Comparison of ENCODE assay signal across 27 cellular contexts in the genomic region with DNA sequence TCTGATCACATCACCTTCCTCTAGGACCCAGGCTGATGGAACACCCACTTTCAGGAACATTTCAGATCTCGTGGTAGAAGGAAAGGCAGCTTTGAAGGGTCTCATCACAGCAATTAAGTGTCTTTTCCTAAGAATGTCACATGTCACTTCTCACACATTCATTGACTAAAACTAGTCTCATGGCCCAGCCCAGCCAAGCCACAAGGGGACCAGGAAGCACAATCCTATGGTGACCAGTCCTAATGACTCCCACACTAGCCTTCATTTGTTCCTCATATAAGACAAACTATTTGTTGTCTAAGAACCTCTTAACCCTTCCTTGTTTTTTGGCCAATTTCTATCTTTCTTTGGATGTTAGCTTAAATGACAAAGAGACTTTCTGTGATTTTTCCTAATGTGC.
"Had no signal": no experiment of that assay in that cellular context is flagged by ENCODE, and none has a peak within 500 bp of the region (broad histone marks: within the 10 kb centered on the region; RNA-seq: fewer than 3 reads in every experiment).

No MANE protein-coding gene starts in this region.

- H3K9me3 ChIP-seq: adrenal gland, SK-N-SH had no signal

- H3K4me3 ChIP-seq: adrenal gland, MG63, SJCRH30 had no signal

- H3K36me3 ChIP-seq: adrenal gland, MG63, SJCRH30 had no signal

- ATAC-seq: activated CD8-positive, alpha-beta T cell treated with anti-CD3 and anti-CD28 coated beads, Interleukin-2, amount 10 ng/mL, durations not matched to agents 7 days and 5 days had no signal

- DNase-seq: activated CD4-positive, alpha-beta T cell treated with anti-CD3 and anti-CD28 coated beads for 48 hours; activated CD4-positive, alpha-beta T cell treated with anti-CD3 and anti-CD28 coated beads, Interleukin-2, amount 50 U/mL, for 4 hours; activated CD4-positive, CD25-positive, alpha-beta regulatory T cell treated with anti-CD3 and anti-CD28 coated beads, Interleukin-2, amount 50 U/mL, for 72 hours; activated CD8-positive, alpha-beta memory T cell treated with anti-CD3 and anti-CD28 coated beads, Interleukin-2, amount 50 U/mL, for 48 hours; activated CD8-positive, alpha-beta T cell treated with anti-CD3 and anti-CD28 coated beads, Interleukin-2, amount 10 ng/mL, durations not matched to agents 7 days and 5 days; activated naive CD4-positive, alpha-beta T cell treated with anti-CD3 and anti-CD28 coated beads, Interleukin-2, amount 50 U/mL, for 16 hours; activated naive CD8-positive, alpha-beta T cell treated with anti-CD3 and anti-CD28 coated beads, Interleukin-2, amount 10 ng/mL, durations not matched to agents 7 days and 5 days; activated T-cell treated with anti-CD3 and anti-CD28 coated beads, Interleukin-2, amount 50 U/mL, for 1 hour; adrenal gland; anterior cingulate cortex; central memory CD4-positive, alpha-beta T cell; MG63; MV-4-11; NCI-H1092 treated with DMSO at 0.1 percent for 48 hours; NCI-H1417 treated with DMSO at 0.1 percent for 48 hours; NCI-H1694; NCI-H2029; NCI-H2107; NCI-H2171 treated with DMSO at 0.1 percent for 48 hours; NCI-H345; NCI-H510A; NCI-H526 treated with DMSO at 0.1 percent for 48 hours; NCI-H82; Right ventricle myocardium superior; SJCRH30; SK-N-SH had no signal

- H3K27ac ChIP-seq: adrenal gland, RWPE1, SJCRH30 had no signal

- H3K27me3 ChIP-seq: adrenal gland, MG63, SJCRH30 had no signal

- H3K4me2 ChIP-seq: SK-N-SH had no signal

- H3K9ac ChIP-seq: SK-N-SH had no signal

- H3K27ac Mint-ChIP-seq: activated CD8-positive, alpha-beta T cell treated with anti-CD3 and anti-CD28 coated beads, Interleukin-2, amount 10 ng/mL, durations not matched to agents 7 days and 5 days; activated naive CD8-positive, alpha-beta T cell treated with anti-CD3 and anti-CD28 coated beads, Interleukin-2, amount 10 ng/mL, durations not matched to agents 7 days and 5 days had no signal

- H3K4me3 Mint-ChIP-seq: activated CD8-positive, alpha-beta T cell treated with anti-CD3 and anti-CD28 coated beads, Interleukin-2, amount 10 ng/mL, durations not matched to agents 7 days and 5 days; activated naive CD8-positive, alpha-beta T cell treated with anti-CD3 and anti-CD28 coated beads, Interleukin-2, amount 10 ng/mL, durations not matched to agents 7 days and 5 days had no signal
